Comparison of ENCODE assay signal across 22 cellular contexts in the genomic region with DNA sequence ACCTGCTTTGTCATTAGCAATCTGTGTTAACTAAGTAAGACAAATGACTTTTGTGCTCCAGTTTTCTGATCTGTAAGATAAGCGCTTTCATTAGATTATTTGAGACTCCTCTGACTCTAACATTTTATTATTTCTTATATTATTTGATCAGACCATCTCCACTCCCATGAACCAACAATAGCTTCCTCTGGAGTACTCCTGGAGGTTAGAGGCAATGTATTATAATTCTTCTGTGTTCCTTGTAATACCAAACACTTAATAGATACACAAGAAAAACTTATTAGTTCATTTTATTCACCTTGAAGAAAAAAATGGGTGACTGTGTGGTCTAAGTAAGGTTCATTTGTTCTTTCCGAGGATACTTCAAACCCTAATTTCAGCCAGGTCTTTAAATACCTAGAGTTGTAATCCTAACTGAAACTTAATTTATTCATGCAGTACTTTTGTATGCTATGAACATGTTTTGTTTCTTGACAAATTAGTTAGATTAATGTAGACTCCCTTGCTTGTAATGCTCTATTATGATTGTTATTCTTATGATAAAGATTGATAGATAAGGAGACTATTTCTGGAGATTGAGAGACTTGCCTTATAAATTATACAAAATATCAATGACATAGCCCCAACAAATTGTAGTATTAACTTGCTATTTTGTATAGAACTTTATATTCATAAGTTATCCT. TPM values are rescaled to one million over a fixed set of nuclear protein-coding genes. Genes with fewer than 3 reads are reported as not detected.
DNase-seq lines count a peak whose midpoint lies in the region; ATAC-seq, FAIRE-seq and TF ChIP-seq lines count a peak whose summit lies in the region.
"Had no signal": no experiment of that assay in that cellular context is flagged by ENCODE, and none has a peak within 500 bp of the region (broad histone marks: within the 10 kb centered on the region; RNA-seq: fewer than 3 reads in every experiment).

No MANE protein-coding gene starts in this region.

- H3K27ac ChIP-seq in HEK293 (ENCODE audit: extremely low read depth, low read depth, low read length) (no peak overlapping the region), astrocyte (ENCODE audit: low read depth, low read length) (no peak overlapping the region), smooth muscle cell (ENCODE audit: low read depth) (peak overlapping the region; percentile 60)
- H3K27ac ChIP-seq: C4-2B had no signal

- H3K9me3 ChIP-seq in HEK293 (ENCODE audit: control insufficient read depth, insufficient read depth, low read depth, low read length) (no peaks in the 10 kb centered on the region), astrocyte (ENCODE audit: insufficient read depth, low read depth, low read length) (no peaks in the 10 kb centered on the region), smooth muscle cell (replicated peaks; ENCODE audit: low read depth) (no peaks in the 10 kb centered on the region)

- H3K9ac ChIP-seq in astrocyte (ENCODE audit: low read length), result no peak overlapping the region
- no peak overlapping the region for H3K9ac ChIP-seq in smooth muscle cell (ENCODE audit: low read depth)

- POLR2A ChIA-PET in HEK293 (lab: Yijun Ruan, JAX), result no interaction called here

- no peak overlapping the region for H3K4me3 Mint-ChIP-seq in activated T-cell treated with anti-CD3 and anti-CD28 coated beads, Interleukin-2, amount 50 U/mL, for 24 hours
- H3K4me3 Mint-ChIP-seq in activated T-cell treated with anti-CD3 and anti-CD28 coated beads, Interleukin-2, amount 50 U/mL, for 4 hours, result no peak overlapping the region
- H3K4me3 Mint-ChIP-seq in astrocyte (ENCODE audit: unreplicated experiment), result no peak overlapping the region
- H3K4me3 Mint-ChIP-seq: CD8-positive, alpha-beta memory T cell had no signal

- ATAC-seq in activated T-cell treated with anti-CD3 and anti-CD28 coated beads, Interleukin-2, amount 50 U/mL, for 4 hours, result no peak
- ATAC-seq: Panc1 had no signal

- H3K4me2 ChIP-seq in astrocyte (ENCODE audit: low read length) (no peak overlapping the region), smooth muscle cell (peak overlapping the region; percentile 61)

- no peaks in the 10 kb centered on the region for H3K4me1 Mint-ChIP-seq in activated T-cell treated with anti-CD3 and anti-CD28 coated beads, Interleukin-2, amount 50 U/mL, for 24 hours (ENCODE audit: low read depth)
- no peaks in the 10 kb centered on the region for H3K4me1 Mint-ChIP-seq in activated T-cell treated with anti-CD3 and anti-CD28 coated beads, Interleukin-2, amount 50 U/mL, for 4 hours (ENCODE audit: low read depth)
- no peaks in the 10 kb centered on the region for H3K4me1 Mint-ChIP-seq in astrocyte (ENCODE audit: low read depth, unreplicated experiment)
- H3K4me1 Mint-ChIP-seq: CD8-positive, alpha-beta memory T cell had no signal

- no peak overlapping the region for H3K4me3 ChIP-seq in HEK293 (ENCODE audit: low read depth, low read length)
- H3K4me3 ChIP-seq in astrocyte (ENCODE audit: insufficient read depth, low read depth, low read length), result no peak overlapping the region
- no peak overlapping the region for H3K4me3 ChIP-seq in smooth muscle cell

- H2AFZ ChIP-seq in astrocyte (ENCODE audit: low read depth, low read length) (no peak overlapping the region), smooth muscle cell (ENCODE audit: low read depth) (no peak overlapping the region)

- no peak for FAIRE-seq in astrocyte (lab: Jason Lieb, UNC)
- FAIRE-seq: GM18507 had no signal

- no peaks in the 10 kb centered on the region for H3K27me3 ChIP-seq in astrocyte (ENCODE audit: insufficient read depth, low read length)
- H3K27me3 ChIP-seq in smooth muscle cell (ENCODE audit: low read depth), result no peaks in the 10 kb centered on the region

- H3F3A ChIP-seq in smooth muscle cell (ENCODE audit: low read depth), result no peaks in the 10 kb centered on the region

- CTCF ChIA-PET in HEK293 (lab: Yijun Ruan, JAX), result interaction anchor here (0.5 kb wide), 1 partner anchor 45 kb away, joined by 3 read pairs; no protein-coding TSS in a partner anchor

- H3K79me2 ChIP-seq in astrocyte (ENCODE audit: insufficient read depth, low read length) (no peaks in the 10 kb centered on the region), smooth muscle cell (ENCODE audit: low read depth) (peaks cover 4% of the 10 kb centered on the region)

- H3K27me3 Mint-ChIP-seq in activated T-cell treated with anti-CD3 and anti-CD28 coated beads, Interleukin-2, amount 50 U/mL, for 24 hours, result no peaks in the 10 kb centered on the region
- H3K27me3 Mint-ChIP-seq in activated T-cell treated with anti-CD3 and anti-CD28 coated beads, Interleukin-2, amount 50 U/mL, for 4 hours (ENCODE audit: low read depth), result no peaks in the 10 kb centered on the region
- no peaks in the 10 kb centered on the region for H3K27me3 Mint-ChIP-seq in astrocyte (ENCODE audit: low read depth, unreplicated experiment)
- H3K27me3 Mint-ChIP-seq: CD8-positive, alpha-beta memory T cell had no signal

- no peaks in the 10 kb centered on the region for H3K9me3 Mint-ChIP-seq in activated T-cell treated with anti-CD3 and anti-CD28 coated beads, Interleukin-2, amount 50 U/mL, for 24 hours
- no peaks in the 10 kb centered on the region for H3K9me3 Mint-ChIP-seq in activated T-cell treated with anti-CD3 and anti-CD28 coated beads, Interleukin-2, amount 50 U/mL, for 4 hours
- no peaks in the 10 kb centered on the region for H3K9me3 Mint-ChIP-seq in astrocyte (ENCODE audit: unreplicated experiment)
- H3K9me3 Mint-ChIP-seq: CD8-positive, alpha-beta memory T cell had no signal

- 95% methylated on average over 2 of the region's 2 CpGs for WGBS in smooth muscle cell (ENCODE audit: low lambda C conversion rate)

- peak overlapping the region; percentile 14 for H3K27ac Mint-ChIP-seq in activated T-cell treated with anti-CD3 and anti-CD28 coated beads, Interleukin-2, amount 50 U/mL, for 24 hours
- H3K27ac Mint-ChIP-seq in astrocyte (ENCODE audit: unreplicated experiment), result peak overlapping the region; percentile 59

- H3K36me3 ChIP-seq in HEK293 (ENCODE audit: control insufficient read depth in 2 of 2, insufficient read depth in 1 of 2, low read length in 2 of 2), result peaks cover 21 to 59% of the 10 kb centered on the region in 2 experiments
- peaks cover 41% of the 10 kb centered on the region for H3K36me3 ChIP-seq in astrocyte (ENCODE audit: insufficient read depth, low read length)
- H3K36me3 ChIP-seq in smooth muscle cell (ENCODE audit: low read depth), result peaks cover 29% of the 10 kb centered on the region

- DNase-seq in activated T-cell treated with anti-CD3 and anti-CD28 coated beads, Interleukin-2, amount 50 U/mL, for 24 hours, result no peak
- DNase-seq in activated T-cell treated with anti-CD3 and anti-CD28 coated beads, Interleukin-2, amount 50 U/mL, for 4 hours, result no peak
- DNase-seq in astrocyte (ENCODE audit: low read depth) (no peak), smooth muscle cell (lab: John Stamatoyannopoulos, UW; ENCODE audit: unreplicated experiment) (no peak), HK-2 (ENCODE audit: unreplicated experiment) (no peak), NCI-H1694 treated with DMSO at 0.1 percent for 48 hours (lab: John Stamatoyannopoulos, UW) (no peak)
- DNase-seq: 8988T; CD8-positive, alpha-beta memory T cell; GDM1; GOT3; KG1; NCI-H1092 treated with DMSO at 0.1 percent for 48 hours; NCI-H146; NCI-H2029 treated with DMSO at 0.1 percent for 48 hours; NCI-H345; NCI-H524; NCI-H774; SIG-M5 had no signal

- TF ChIP-seq CTCF in HEK293 (tag by site-specific recombination; IDR thresholded peaks at IDR 0.05), result no peak
- TF ChIP-seq CTCF in astrocyte (IDR thresholded peaks at IDR 0.05; ENCODE audit: insufficient read depth, low read depth, low read length), result no peak
- TF ChIP-seq CTCF in smooth muscle cell (IDR thresholded peaks at IDR 0.05; ENCODE audit: borderline replicate concordance, insufficient read depth, poor library complexity, severe bottlenecking), result no peak

- peaks cover 7% of the 10 kb centered on the region; the same call in 1 of the 2 replicates for H3K4me1 ChIP-seq in HEK293 (ENCODE audit: control insufficient read depth, insufficient read depth, low read length)
- no peaks in the 10 kb centered on the region for H3K4me1 ChIP-seq in astrocyte (ENCODE audit: insufficient read depth, low read length)
- H3K4me1 ChIP-seq in smooth muscle cell (ENCODE audit: low read depth), result peaks cover 6% of the 10 kb centered on the region

- H4K20me1 ChIP-seq in astrocyte (ENCODE audit: insufficient read depth, low read length) (no peaks in the 10 kb centered on the region), smooth muscle cell (ENCODE audit: low read depth) (peaks cover 19% of the 10 kb centered on the region)

- peaks cover 80% of the 10 kb centered on the region for H3K36me3 Mint-ChIP-seq in activated T-cell treated with anti-CD3 and anti-CD28 coated beads, Interleukin-2, amount 50 U/mL, for 24 hours (ENCODE audit: low read depth)
- peaks cover 29% of the 10 kb centered on the region for H3K36me3 Mint-ChIP-seq in activated T-cell treated with anti-CD3 and anti-CD28 coated beads, Interleukin-2, amount 50 U/mL, for 4 hours (ENCODE audit: insufficient read depth)
- peaks cover 13% of the 10 kb centered on the region for H3K36me3 Mint-ChIP-seq in astrocyte (ENCODE audit: low read depth, unreplicated experiment)

TF ChIP-seq in HEK293, 187 proteins besides CTCF, POLR2A, EP300 and RAD21 (continues in another document):
- TF ChIP-seq, protein P1, sequence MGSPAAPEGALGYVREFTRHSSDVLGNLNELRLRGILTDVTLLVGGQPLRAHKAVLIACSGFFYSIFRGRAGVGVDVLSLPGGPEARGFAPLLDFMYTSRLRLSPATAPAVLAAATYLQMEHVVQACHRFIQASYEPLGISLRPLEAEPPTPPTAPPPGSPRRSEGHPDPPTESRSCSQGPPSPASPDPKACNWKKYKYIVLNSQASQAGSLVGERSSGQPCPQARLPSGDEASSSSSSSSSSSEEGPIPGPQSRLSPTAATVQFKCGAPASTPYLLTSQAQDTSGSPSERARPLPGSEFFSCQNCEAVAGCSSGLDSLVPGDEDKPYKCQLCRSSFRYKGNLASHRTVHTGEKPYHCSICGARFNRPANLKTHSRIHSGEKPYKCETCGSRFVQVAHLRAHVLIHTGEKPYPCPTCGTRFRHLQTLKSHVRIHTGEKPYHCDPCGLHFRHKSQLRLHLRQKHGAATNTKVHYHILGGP (tag by site-specific recombination; IDR thresholded peaks at IDR 0.05), result 0 out of 2 replicates have a peak, but pooled peaks have one; percentile 15
- TF ChIP-seq, protein P2, sequence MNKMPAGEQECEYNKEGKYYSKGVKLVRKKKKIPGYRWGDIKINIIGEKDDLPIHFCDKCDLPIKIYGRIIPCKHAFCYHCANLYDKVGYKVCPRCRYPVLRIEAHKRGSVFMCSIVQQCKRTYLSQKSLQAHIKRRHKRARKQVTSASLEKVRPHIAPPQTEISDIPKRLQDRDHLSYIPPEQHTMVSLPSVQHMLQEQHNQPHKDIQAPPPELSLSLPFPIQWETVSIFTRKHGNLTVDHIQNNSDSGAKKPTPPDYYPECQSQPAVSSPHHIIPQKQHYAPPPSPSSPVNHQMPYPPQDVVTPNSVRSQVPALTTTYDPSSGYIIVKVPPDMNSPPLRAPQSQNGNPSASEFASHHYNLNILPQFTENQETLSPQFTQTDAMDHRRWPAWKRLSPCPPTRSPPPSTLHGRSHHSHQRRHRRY (tag by site-specific recombination; IDR thresholded peaks at IDR 0.05), result no peak
- TF ChIP-seq KLF7 (tag by site-specific recombination; IDR thresholded peaks at IDR 0.05; ENCODE audit: borderline replicate concordance), result no peak

RNA-seq across cellular contexts. Expression of a gene that starts 53.9 kb away (rescaled TPM):
- total RNA-seq in activated T-cell treated with anti-CD3 and anti-CD28 coated beads, Interleukin-2, amount 50 U/mL, for 4 hours, result 1 to 10 TPM; 5.5 to 8.5 (median 6.0) TPM
- total RNA-seq in astrocyte, result 61.0 and 74.5 TPM in 2 replicates
- 109 and 121 TPM in 2 replicates for total RNA-seq in smooth muscle cell
- polyA plus RNA-seq in smooth muscle cell, result 129 and 175 TPM in 2 replicates
